21 cellular contexts compared by ENCODE assay signal in the genomic region with DNA sequence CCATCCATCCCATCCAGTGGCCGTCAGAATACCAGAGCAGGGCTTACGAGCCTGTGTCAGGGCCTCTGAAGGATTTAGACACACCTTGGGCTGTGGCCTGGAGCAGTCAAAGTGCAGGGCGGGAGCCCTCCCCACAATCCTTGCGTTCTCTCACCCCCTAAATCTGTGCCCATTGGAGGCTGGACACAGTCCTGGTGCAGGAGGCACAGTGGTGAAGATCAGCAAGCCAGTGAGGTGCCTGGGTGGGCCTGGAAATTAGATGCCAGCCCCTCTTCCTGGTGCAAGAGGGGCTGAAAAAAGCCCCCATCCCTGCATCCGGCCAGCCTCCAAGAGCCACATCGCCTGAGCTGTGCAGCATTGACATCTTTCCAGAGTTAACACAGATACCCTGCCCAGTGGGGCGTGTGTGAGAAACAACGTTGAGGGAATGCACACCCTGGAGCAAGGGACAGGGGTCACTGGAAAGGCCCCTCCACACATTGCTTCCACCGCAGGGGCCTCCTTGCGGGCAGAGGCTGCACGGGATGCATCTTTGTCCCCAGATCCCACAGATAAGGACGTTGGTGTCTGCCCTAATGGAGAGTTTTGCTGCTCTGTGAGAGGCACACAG.
"Had no signal": no experiment of that assay in that cellular context is flagged by ENCODE, and none has a peak within 500 bp of the region (broad histone marks: within the 10 kb centered on the region; RNA-seq: fewer than 3 reads in every experiment).

No MANE protein-coding gene starts in this region.

- H3K36me3 Mint-ChIP-seq: memory B cell; natural killer cell treated with Interleukin-12 subunit alpha and Interleukin-12 subunit beta and Interleukin-15 and Interleukin-18, amount 100 ng/mL, for 72 hours; stimulated activated effector memory CD8-positive, alpha-beta T cell treated with anti-CD3 and anti-CD28 coated beads, Interleukin-12 subunit alpha, Interleukin-12 subunit beta, amount 100 ng/mL, for 72 hours; type B pancreatic cell had no signal

- H3K4me3 ChIP-seq: heart right ventricle, left ventricle myocardium inferior, lower lobe of right lung, ovary, suprapubic skin, thyroid gland had no signal

- H3K4me1 ChIP-seq: heart right ventricle, left ventricle myocardium inferior, lower lobe of right lung, suprapubic skin, thyroid gland had no signal

- H3K27ac ChIP-seq: heart right ventricle, left ventricle myocardium inferior, lower lobe of right lung, ovary, suprapubic skin, thyroid gland had no signal

- H3K36me3 ChIP-seq: heart right ventricle, left ventricle myocardium inferior, lower lobe of right lung, ovary, suprapubic skin, thyroid gland had no signal

- H3K4me3 Mint-ChIP-seq: memory B cell; natural killer cell treated with Interleukin-12 subunit alpha and Interleukin-12 subunit beta and Interleukin-15 and Interleukin-18, amount 100 ng/mL, for 72 hours; stimulated activated effector memory CD8-positive, alpha-beta T cell treated with anti-CD3 and anti-CD28 coated beads, Interleukin-12 subunit alpha, Interleukin-12 subunit beta, amount 100 ng/mL, for 72 hours; type B pancreatic cell had no signal

- H3K9me3 ChIP-seq: lower lobe of right lung, suprapubic skin, thyroid gland had no signal

- H3K27me3 ChIP-seq: ovary, thyroid gland had no signal

- H3K9me3 Mint-ChIP-seq: stimulated activated effector memory CD8-positive, alpha-beta T cell treated with anti-CD3 and anti-CD28 coated beads, Interleukin-12 subunit alpha, Interleukin-12 subunit beta, amount 100 ng/mL, for 72 hours; type B pancreatic cell had no signal

- DNase-seq: cerebellar nuclear complex; dermis blood vessel endothelial cell; effector CD4-positive, alpha-beta T cell; heart right ventricle; hypothalamus; left ventricle myocardium inferior; lower lobe of right lung; midbrain; ovary; right cardiac atrium; small intestine; stimulated activated CD4-positive, alpha-beta T cell treated with anti-CD3 and anti-CD28 coated beads, Interleukin-12 subunit alpha, Interleukin-12 subunit beta, amount 100 ng/mL, for 4 hours; stimulated activated CD4-positive, alpha-beta T cell treated with anti-CD3 and anti-CD28 coated beads, Interleukin-2, amount 100 ng/mL, for 48 hours; stimulated activated CD8-positive, alpha-beta memory T cell treated with anti-CD3 and anti-CD28 coated beads, Interleukin-4, amount 100 ng/mL, for 48 hours; stimulated activated naive CD8-positive, alpha-beta T cell treated with anti-CD3 and anti-CD28 coated beads, Interleukin-15, Interleukin-2, amounts not matched to agents 100 U/mL and 50 U/mL, for 24 hours; thyroid gland had no signal

- H3K27ac Mint-ChIP-seq: memory B cell; natural killer cell treated with Interleukin-12 subunit alpha and Interleukin-12 subunit beta and Interleukin-15 and Interleukin-18, amount 100 ng/mL, for 72 hours; type B pancreatic cell had no signal
